Comparison of ENCODE assay signal across 33 cellular contexts in genomic region chr6:168959696-168960095, GRCh38.
"Had no signal": no experiment of that assay in that cellular context is flagged by ENCODE, and none has a peak within 500 bp of the region (broad histone marks: within the 10 kb centered on the region; RNA-seq: fewer than 3 reads in every experiment).

No MANE protein-coding gene starts in this region.

- H3K27me3 ChIP-seq: brain microvascular endothelial cell, esophagus muscularis mucosa, foreskin keratinocyte, gastrocnemius medialis had no signal

- H3K27ac Mint-ChIP-seq: activated CD4-positive, alpha-beta memory T cell treated with anti-CD3 and anti-CD28 coated beads for 36 hours; activated CD4-positive, alpha-beta T cell treated with anti-CD3 and anti-CD28 coated beads for 36 hours; activated CD4-positive, alpha-beta T cell treated with anti-CD3 and anti-CD28 coated beads, Interleukin-2, amount 10 ng/mL, durations not matched to agents 24 days and 14 days; activated CD8-positive, alpha-beta memory T cell treated with anti-CD3 and anti-CD28 coated beads, Interleukin-2, amount 10 ng/mL, durations not matched to agents 7 days and 5 days; activated CD8-positive, alpha-beta T cell treated with anti-CD3 and anti-CD28 coated beads, Interleukin-2, amount 10 ng/mL, durations not matched to agents 7 days and 5 days; activated naive CD4-positive, alpha-beta T cell treated with anti-CD3 and anti-CD28 coated beads, Interleukin-2, amount 10 ng/mL, durations not matched to agents 7 days and 5 days; activated naive CD8-positive, alpha-beta T cell; activated T-helper 1 cell treated with anti-CD3 and anti-CD28 coated beads, Interleukin-12 subunit alpha, Interleukin-12 subunit beta, Interleukin-2, Interleukin-4 antibody, amounts not matched to agents 30 ng/mL and 10 ng/mL and 1 ng/mL, durations not matched to agents 14 hours and 24 hours and 36 hours; activated T-helper 2 cell treated with anti-CD3 and anti-CD28 coated beads, Interferon-gamma antibody, Interleukin-2, Interleukin-4, amounts not matched to agents 10 μg/mL and 5 μg/mL and 100 μg/mL, durations not matched to agents 14 hours and 24 hours and 36 hours; effector memory CD8-positive, alpha-beta T cell; T-helper 17 cell; T-helper 2 cell treated with Interferon-gamma antibody and Interleukin-4, amounts not matched to agents 5 μg/mL and 100 μg/mL, for 36 hours had no signal

- H3K9me3 ChIP-seq: esophagus muscularis mucosa, gastrocnemius medialis, heart left ventricle had no signal

- H3K4me3 ChIP-seq: esophagus muscularis mucosa, gastrocnemius medialis, heart left ventricle had no signal

- H3K36me3 Mint-ChIP-seq: activated CD4-positive, alpha-beta memory T cell treated with anti-CD3 and anti-CD28 coated beads for 36 hours; activated CD8-positive, alpha-beta memory T cell treated with anti-CD3 and anti-CD28 coated beads, Interleukin-2, amount 10 ng/mL, durations not matched to agents 7 days and 5 days; activated naive CD4-positive, alpha-beta T cell treated with anti-CD3 and anti-CD28 coated beads, Interleukin-2, amount 10 ng/mL, durations not matched to agents 7 days and 5 days; activated naive CD8-positive, alpha-beta T cell had no signal

- H3K9me3 Mint-ChIP-seq: activated CD4-positive, alpha-beta memory T cell treated with anti-CD3 and anti-CD28 coated beads for 36 hours; activated CD4-positive, alpha-beta T cell treated with anti-CD3 and anti-CD28 coated beads, Interleukin-2, amount 10 ng/mL, durations not matched to agents 24 days and 14 days; activated naive CD4-positive, alpha-beta T cell treated with anti-CD3 and anti-CD28 coated beads, Interleukin-2, amount 10 ng/mL, durations not matched to agents 7 days and 5 days; activated T-helper 1 cell treated with anti-CD3 and anti-CD28 coated beads, Interleukin-12 subunit alpha, Interleukin-12 subunit beta, Interleukin-2, Interleukin-4 antibody, amounts not matched to agents 30 ng/mL and 10 ng/mL and 1 ng/mL, durations not matched to agents 14 hours and 24 hours and 36 hours; activated T-helper 2 cell treated with anti-CD3 and anti-CD28 coated beads, Interferon-gamma antibody, Interleukin-2, Interleukin-4, amounts not matched to agents 10 μg/mL and 5 μg/mL and 100 μg/mL, durations not matched to agents 14 hours and 24 hours and 36 hours; central memory CD8-positive, alpha-beta T cell; effector memory CD8-positive, alpha-beta T cell; T-helper 2 cell treated with Interferon-gamma antibody and Interleukin-4, amounts not matched to agents 5 μg/mL and 100 μg/mL, for 36 hours had no signal

- DNase-seq: activated CD4-positive, alpha-beta memory T cell treated with anti-CD3 and anti-CD28 coated beads for 36 hours; activated CD4-positive, alpha-beta T cell treated with anti-CD3 and anti-CD28 coated beads for 36 hours; activated CD4-positive, alpha-beta T cell treated with anti-CD3 and anti-CD28 coated beads, Interleukin-2, amount 10 ng/mL, durations not matched to agents 24 days and 14 days; activated CD4-positive, CD25-positive, alpha-beta regulatory T cell; activated CD4-positive, CD25-positive, alpha-beta regulatory T cell treated with anti-CD3 and anti-CD28 coated beads, Interleukin-2, amount 50 U/mL, for 72 hours; activated CD8-positive, alpha-beta memory T cell treated with anti-CD3 and anti-CD28 coated beads, Interleukin-2, amount 10 ng/mL, durations not matched to agents 7 days and 5 days; activated CD8-positive, alpha-beta memory T cell treated with anti-CD3 and anti-CD28 coated beads, Interleukin-2, amount 50 U/mL, for 4 hours; activated CD8-positive, alpha-beta T cell treated with anti-CD3 and anti-CD28 coated beads, Interleukin-2, amount 10 ng/mL, durations not matched to agents 7 days and 5 days; activated gamma-delta T cell; activated naive CD4-positive, alpha-beta T cell; activated naive CD4-positive, alpha-beta T cell treated with anti-CD3 and anti-CD28 coated beads, Interleukin-2, amount 10 ng/mL, durations not matched to agents 7 days and 5 days; activated T-cell treated with anti-CD3 and anti-CD28 coated beads, Interleukin-2, amount 50 U/mL, for 1 hour; activated T-cell treated with anti-CD3 and anti-CD28 coated beads, Interleukin-2, amount 50 U/mL, for 48 hours; amniotic stem cell; anterior cingulate cortex; brain microvascular endothelial cell; cortex of kidney; dermis blood vessel endothelial cell; effector CD4-positive, alpha-beta T cell; effector memory CD8-positive, alpha-beta T cell; erythroblast; foreskin keratinocyte; gastrocnemius medialis; glutamatergic neuron; heart left ventricle; T-helper 1 cell; T-helper 17 cell had no signal

- H3K27ac ChIP-seq: brain microvascular endothelial cell, foreskin keratinocyte, gastrocnemius medialis, heart left ventricle had no signal

- H3K36me3 ChIP-seq: brain microvascular endothelial cell, esophagus muscularis mucosa, gastrocnemius medialis, heart left ventricle had no signal

- H3K4me1 ChIP-seq: foreskin keratinocyte had no signal

- ATAC-seq: activated CD4-positive, alpha-beta T cell treated with anti-CD3 and anti-CD28 coated beads for 36 hours; activated CD8-positive, alpha-beta memory T cell treated with anti-CD3 and anti-CD28 coated beads, Interleukin-2, amount 10 ng/mL, durations not matched to agents 7 days and 5 days; activated CD8-positive, alpha-beta T cell treated with anti-CD3 and anti-CD28 coated beads, Interleukin-2, amount 10 ng/mL, durations not matched to agents 7 days and 5 days; effector memory CD8-positive, alpha-beta T cell; foreskin keratinocyte; gastrocnemius medialis; T-helper 17 cell had no signal
